ENCODE assay signal across 10 cellular contexts in genomic region chr14:75249958-75250336, GRCh38. TPM values are rescaled to one million over a fixed set of nuclear protein-coding genes. Genes with fewer than 3 reads are reported as not detected.
DNase-seq lines count a peak whose midpoint lies in the region; ATAC-seq, FAIRE-seq and TF ChIP-seq lines count a peak whose summit lies in the region.
"Had no signal": no experiment of that assay in that cellular context is flagged by ENCODE, and none has a peak within 500 bp of the region (broad histone marks: within the 10 kb centered on the region; RNA-seq: fewer than 3 reads in every experiment).

No MANE protein-coding gene starts in this region.

- no peaks in the 10 kb centered on the region for H3K36me3 ChIP-seq in CD8-positive, alpha-beta T cell (ENCODE audit: insufficient read depth, low read length)
- no peaks in the 10 kb centered on the region for H3K36me3 ChIP-seq in effector memory CD4-positive, alpha-beta T cell (ENCODE audit: control insufficient read depth, insufficient read depth, low read length)

- H3K9me3 ChIP-seq in CD8-positive, alpha-beta T cell (ENCODE audit: low read length): no peaks in the 10 kb centered on the region
- no peaks in the 10 kb centered on the region for H3K9me3 ChIP-seq in effector memory CD4-positive, alpha-beta T cell (ENCODE audit: control insufficient read depth, low read length)

- POLR2A ChIA-PET in CD8-positive, alpha-beta T cell (lab: Charles Lee): interaction anchor here (0.7 to 1.8 kb wide), 4 partner anchors 9 to 84 kb away, joined by 3 to 9 read pairs (median 6); no protein-coding TSS in a partner anchor

- H3K4me3 ChIP-seq in CD8-positive, alpha-beta T cell (ENCODE audit: low read depth, low read length): peak overlapping the region; percentile 24
- H3K4me3 ChIP-seq in effector memory CD4-positive, alpha-beta T cell (ENCODE audit: insufficient read depth, low read depth, low read length, poor library complexity, severe bottlenecking): no peak overlapping the region

- TF ChIP-seq CTCF in CD8-positive, alpha-beta T cell (IDR thresholded peaks at IDR 0.05): no peak

- CTCF ChIA-PET in CD8-positive, alpha-beta T cell (lab: Charles Lee): interaction anchor here (0.7 to 1.3 kb wide), 5 partner anchors 17 to 39 kb away, joined by 3 to 4 read pairs (median 3); no protein-coding TSS in a partner anchor

- H3K36me3 Mint-ChIP-seq in CD8-positive, alpha-beta T cell: no peaks in the 10 kb centered on the region

- H3K27me3 Mint-ChIP-seq in CD8-positive, alpha-beta T cell (ENCODE audit: low read depth): no peaks in the 10 kb centered on the region

- ATAC-seq in CD8-positive, alpha-beta T cell: no peak
- peak; percentile 25 for ATAC-seq in GM19452 (IDR thresholded peaks at IDR 0.05; ENCODE audit: unreplicated experiment)
- peak; percentile 11 for ATAC-seq in HG03460 (IDR thresholded peaks at IDR 0.05; ENCODE audit: unreplicated experiment)
- ATAC-seq in GM18858 (IDR thresholded peaks at IDR 0.05; ENCODE audit: unreplicated experiment): no peak

- peak overlapping the region; percentile 13 for H3K4me3 Mint-ChIP-seq in CD8-positive, alpha-beta T cell

- H3K4me1 Mint-ChIP-seq in CD8-positive, alpha-beta T cell (ENCODE audit: low read depth): peaks cover 60% of the 10 kb centered on the region

- no peak for DNase-seq in CD8-positive, alpha-beta T cell
- DNase-seq in effector memory CD4-positive, alpha-beta T cell: no peak
- DNase-seq in HK-2 (ENCODE audit: unreplicated experiment): no peak
- no peak for DNase-seq in CD1c-positive myeloid dendritic cell (ENCODE audit: extremely low spot score)
- DNase-seq in frontal cortex (ENCODE audit: low spot score in 2 of 2): no peak
- DNase-seq: GOT3, NCI-H1105 had no signal

- intact Hi-C loops in CD8-positive, alpha-beta T cell (cut with DNase I, micrococcal nuclease): loop anchor here (1.0 to 2.0 kb wide), 6 partner anchors 9 to 74 kb away; partner anchors contain the start of genes FOS (in 2 of the 2) and TMED10 (in 2 of the 2)

- FAIRE-seq in frontal cortex (lab: Jason Lieb, UNC): no peak

- peak overlapping the region; percentile 88 for H3K27ac Mint-ChIP-seq in CD8-positive, alpha-beta T cell

- no peaks in the 10 kb centered on the region for H3K9me3 Mint-ChIP-seq in CD8-positive, alpha-beta T cell

- peak overlapping the region; percentile 84 for H3K27ac ChIP-seq in CD8-positive, alpha-beta T cell (ENCODE audit: low read depth, low read length)
- peak overlapping the region; percentile 84 for H3K27ac ChIP-seq in effector memory CD4-positive, alpha-beta T cell (ENCODE audit: insufficient read depth, low read length, poor library complexity, severe bottlenecking)

- peaks cover 62% of the 10 kb centered on the region for H3K4me1 ChIP-seq in CD8-positive, alpha-beta T cell (ENCODE audit: insufficient read depth, low read length)
- peaks cover 51% of the 10 kb centered on the region for H3K4me1 ChIP-seq in effector memory CD4-positive, alpha-beta T cell (ENCODE audit: control insufficient read depth, insufficient read depth, low read length, poor library complexity, severe bottlenecking)

- no peaks in the 10 kb centered on the region for H3K27me3 ChIP-seq in CD8-positive, alpha-beta T cell (ENCODE audit: insufficient read depth, low read length)
- H3K27me3 ChIP-seq in effector memory CD4-positive, alpha-beta T cell (replicated peaks; ENCODE audit: control insufficient read depth, insufficient read depth, low read length, poor library complexity, severe bottlenecking): no peaks in the 10 kb centered on the region

RNA-seq across cellular contexts. Expression of gene FOS, which starts 28.7 kb away (rescaled TPM):
- total RNA-seq in CD8-positive, alpha-beta T cell: 1,000 to 10,000 TPM; 1,826 to 1,941 TPM
- total RNA-seq in frontal cortex: 15.1 TPM

Comparison
In these comparisons a context has a peak if more than half of its experiments do, and no peak if none do; other contexts are left out.
1. ATAC-seq: peak in GM19452 (single experiment) and HG03460 (single experiment); none in CD8-positive, alpha-beta T cell (single experiment) and GM18858 (single experiment).
2. RNA of gene FOS, which starts 28.7 kb away (total RNA-seq): 1,826 to 1,941 TPM in CD8-positive, alpha-beta T cell; 15.1 TPM in frontal cortex (single experiment); every median in the first group is over 100 times any median in the second.